8 cellular contexts compared by ENCODE assay signal in genomic region chr16:1863681-1864460, GRCh38. TPM values are rescaled to one million over a fixed set of nuclear protein-coding genes. Genes with fewer than 3 reads are reported as not detected.
DNase-seq lines count a peak whose midpoint lies in the region; ATAC-seq and TF ChIP-seq lines count a peak whose summit lies in the region.

No MANE protein-coding gene starts in this region.

- H4K20me1 ChIP-seq in PC-3 (ENCODE audit: low read length) = no peaks in the 10 kb centered on the region

- H3K36me3 ChIP-seq in heart left ventricle (no peaks in the 10 kb centered on the region), PC-3 (ENCODE audit: low read depth, low read length) (no peaks in the 10 kb centered on the region), esophagus squamous epithelium (no peaks in the 10 kb centered on the region)

- H3K4me1 ChIP-seq in heart left ventricle (no peaks in the 10 kb centered on the region), PC-3 (ENCODE audit: insufficient read depth, low read length) (no peaks in the 10 kb centered on the region), esophagus squamous epithelium (peaks cover 0 to 11% (median 0%) of the 10 kb centered on the region in 3 donors)

- no peak overlapping the region for H3K9ac ChIP-seq in PC-3 (ENCODE audit: low read length)

- H2AFZ ChIP-seq in PC-3 (ENCODE audit: low read length) = no peak overlapping the region

- H3K27ac ChIP-seq in heart left ventricle = no peak overlapping the region
- no peak overlapping the region for H3K27ac ChIP-seq in PC-3 (ENCODE audit: low read length)
- H3K27ac ChIP-seq in esophagus squamous epithelium = no peak overlapping the region

- 10 to 19% (median 12%) methylated on average over 4 of the region's 4 CpGs for WGBS in heart left ventricle, 4 donors
- 6 to 13% methylated on average over 4 of the region's 4 CpGs for WGBS in esophagus squamous epithelium, 2 donors

- H3K9me3 ChIP-seq in heart left ventricle = no peaks in the 10 kb centered on the region
- no peaks in the 10 kb centered on the region for H3K9me3 ChIP-seq in PC-3 (ENCODE audit: low read length)
- no peaks in the 10 kb centered on the region for H3K9me3 ChIP-seq in esophagus squamous epithelium

- no peak for ATAC-seq in heart left ventricle
- no peak for ATAC-seq in left cardiac atrium
- ATAC-seq in PC-3 = no peak
- no peak for ATAC-seq in HG03280 (IDR thresholded peaks at IDR 0.05; ENCODE audit: unreplicated experiment)

- CTCF ChIA-PET in PC-3 (lab: Charles Lee) = no interaction called here

- H3F3A ChIP-seq in PC-3 (ENCODE audit: low read length, unreplicated experiment) = no peaks in the 10 kb centered on the region

- no peak overlapping the region for H3K4me2 ChIP-seq in PC-3 (ENCODE audit: low read length)

- H3K27me3 ChIP-seq in heart left ventricle = peaks cover 0 to 74% (median 14%) of the 10 kb centered on the region in 9 donors
- no peaks in the 10 kb centered on the region for H3K27me3 ChIP-seq in PC-3 (ENCODE audit: low read length)
- H3K27me3 ChIP-seq in esophagus squamous epithelium = peaks cover 0 to 52% (median 0%) of the 10 kb centered on the region in 4 donors

- TF ChIP-seq POLR2A in heart left ventricle (IDR thresholded peaks at IDR 0.05) (no peak), esophagus squamous epithelium (IDR thresholded peaks at IDR 0.05) (no peak)

- no peaks in the 10 kb centered on the region for H3K79me2 ChIP-seq in PC-3 (ENCODE audit: low read length)

- no TSS peak for BruUV-seq in PC-3 (replicated peaks; lab: Mats Ljungman, UMichigan)

- no peak for DNase-seq in heart left ventricle
- DNase-seq in left cardiac atrium = no peak
- DNase-seq in PC-3 = peak; percentile 43
- no peak for DNase-seq in esophagus squamous epithelium (lab: John Stamatoyannopoulos, UW)
- DNase-seq in putamen (ENCODE audit: low spot score) = peak; percentile 8
- no peak for DNase-seq in islet precursor cell
- no peak for DNase-seq in KG1 (lab: John Stamatoyannopoulos, UW)

- TF ChIP-seq CTCF in heart left ventricle (IDR thresholded peaks at IDR 0.05) (peak; percentile 49 to 72 (median 64)), PC-3 (conservative IDR thresholded peaks at IDR 0.05; ENCODE audit: low read depth, low read length) (peak; percentile 42; the same call in 1 of the 2 replicates), esophagus squamous epithelium (IDR thresholded peaks at IDR 0.05) (peak; percentile 20 to 60 (median 50))

- intact Hi-C loops in heart left ventricle (cut with DNase I) (loop anchor here in 9 of 10 donors (1.0 to 10.0 kb wide), 7 partner anchors 63 to 131 kb away; no protein-coding TSS in a partner anchor), left cardiac atrium (cut with DNase I) (loop anchor here in 1 of 2 donors (2.0 kb wide), 1 partner anchor 67 kb away; no protein-coding TSS in a partner anchor), PC-3 (cut with micrococcal nuclease) (loop anchor here (1.0 to 2.0 kb wide), 2 partner anchors 65 to 68 kb away; no protein-coding TSS in a partner anchor), esophagus squamous epithelium (cut with DNase I) (loop anchor here (5.0 kb wide), 1 partner anchor 58 kb away; no protein-coding TSS in a partner anchor)

- POLR2A ChIA-PET in PC-3 (lab: Charles Lee; ENCODE audit: unreplicated experiment) = no interaction called here

- H3K4me3 ChIP-seq in heart left ventricle (no peak overlapping the region), PC-3 (ENCODE audit: low read length) (no peak overlapping the region), esophagus squamous epithelium (no peak overlapping the region)

- no peaks in the 10 kb centered on the region for H3K9me2 ChIP-seq in PC-3 (replicated peaks; ENCODE audit: low read length)

RNA-seq across cellular contexts. Expression of gene MEIOB, which starts 8.1 kb away (rescaled TPM):
- total RNA-seq in heart left ventricle = not detected
- polyA plus RNA-seq in heart left ventricle = not detected
- under 1 TPM; 0.18 to 0.21 TPM for total RNA-seq in left cardiac atrium
- total RNA-seq in PC-3 (2014; rRNA removed) = not detected in 2 replicates
- under 1 TPM in 1 of 4 donors, not detected in 3; 0.76 TPM for total RNA-seq in esophagus squamous epithelium

RNA-seq across cellular contexts. Expression of gene FAHD1, which starts 36.9 kb away (rescaled TPM):
- total RNA-seq in heart left ventricle (10 to 100 TPM; 19.2 to 83.8 (median 28.4) TPM), left cardiac atrium (10 to 100 TPM; 21.1 to 21.2 TPM), PC-3 (2014; rRNA removed) (37.5 and 47.5 TPM in 2 replicates), esophagus squamous epithelium (10 to 100 TPM; 34.3 to 52.3 (median 46.9) TPM)
- polyA plus RNA-seq in heart left ventricle = 10 to 100 TPM; 46.8 to 47.4 TPM

RNA-seq across cellular contexts. Expression of gene HAGH, which starts 37.2 kb away (rescaled TPM):
- total RNA-seq in heart left ventricle (100 to 1,000 TPM; 111 to 358 (median 165) TPM), left cardiac atrium (100 to 1,000 TPM; 113 to 123 TPM), PC-3 (2014; rRNA removed) (96.9 and 99.5 TPM in 2 replicates), esophagus squamous epithelium (10 to 100 TPM; 30.6 to 56.5 (median 43.4) TPM)
- 100 to 1,000 TPM; 155 to 226 TPM for polyA plus RNA-seq in heart left ventricle

RNA-seq across cellular contexts. Expression of gene HS3ST6, which starts 54.3 kb away (rescaled TPM):
- total RNA-seq in heart left ventricle (not detected), left cardiac atrium (not detected), PC-3 (2014; rRNA removed) (not detected in 2 replicates), esophagus squamous epithelium (1 to 10 TPM; 1.6 to 9.9 (median 6.3) TPM)
- not detected for polyA plus RNA-seq in heart left ventricle

Comparison
In these comparisons a context has a peak if more than half of its experiments do, and no peak if none do; other contexts are left out.
1. DNase-seq: peak in PC-3 (single experiment) and putamen (single experiment); none in heart left ventricle (0 of 5), left cardiac atrium (single experiment), esophagus squamous epithelium (single experiment), islet precursor cell (single experiment) and KG1 (single experiment).
2. Peak in every context shown above with its lines, with median percentiles within 50 percentile points of each other: CTCF ChIP-seq.